14 cellular contexts compared by ENCODE assay signal in the genomic region with DNA sequence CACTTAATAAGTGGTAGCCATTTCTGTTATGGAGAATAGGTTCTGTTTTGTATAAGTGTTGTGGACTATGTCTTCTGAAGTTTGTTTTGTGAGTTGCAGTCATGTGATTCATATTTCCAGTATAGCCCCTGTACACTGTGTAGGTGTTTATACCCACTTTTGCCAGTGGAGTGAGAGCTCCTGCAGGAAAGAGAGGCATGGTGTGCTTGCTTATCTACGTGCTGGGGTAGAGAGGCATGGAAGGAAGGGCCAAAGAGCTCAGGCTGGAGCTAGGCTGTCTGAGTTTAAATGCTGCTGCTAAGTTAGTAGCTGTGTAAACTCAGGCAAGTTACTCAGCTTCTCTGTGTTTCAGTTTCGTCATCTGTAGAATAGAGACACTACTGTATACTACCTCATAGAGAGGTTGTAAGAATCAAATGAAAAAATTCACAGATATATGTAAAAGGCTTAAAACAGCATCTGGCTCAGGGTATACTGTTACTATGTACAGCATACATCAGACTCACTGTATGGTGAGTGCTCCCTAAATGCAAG.
A peak's percentile ranks its signal among the peaks of the same experiment; 100 is the strongest.
DNase-seq lines count a peak whose midpoint lies in the region; ATAC-seq, FAIRE-seq and TF ChIP-seq lines count a peak whose summit lies in the region.
"Had no signal": no experiment of that assay in that cellular context is flagged by ENCODE, and none has a peak within 500 bp of the region (broad histone marks: within the 10 kb centered on the region; RNA-seq: fewer than 3 reads in every experiment).

No MANE protein-coding gene starts in this region.

- H2AK5ac ChIP-seq in H1 (ENCODE audit: low read depth, low read length) = 0 out of 2 replicates have a peak overlapping the region, but pooled peaks have one; percentile 14

- H2BK120ac ChIP-seq in H1 (replicated peaks; ENCODE audit: low read depth, low read length) = no peak overlapping the region

- H3K27me3 ChIP-seq in RWPE2 (ENCODE audit: insufficient read depth, poor library complexity, severe bottlenecking) (no peaks in the 10 kb centered on the region), H1 (replicated peaks in 1 of 4; ENCODE audit: control insufficient read depth in 3 of 4, extremely low read depth in 1 of 4, insufficient read depth in 3 of 4, low read length in 3 of 4) (no peaks in the 10 kb centered on the region), tibial artery (no peaks in the 10 kb centered on the region)

- peak overlapping the region; percentile 37; the same call in 1 of the 2 replicates for H2BK15ac ChIP-seq in H1 (ENCODE audit: low read length)

- 81% methylated on average over 2 of the region's 2 CpGs; no CpG with 5 or more reads in 1 of the 2 experiments for WGBS in H1 (ENCODE audit: extremely low coverage in 1 of 2, insufficient coverage in 1 of 2, insufficient read length in 1 of 2, insufficient replicate concordance in 2 of 2, low coverage in 1 of 2, low lambda C conversion rate in 2 of 2, missing lambda C conversion rate in 1 of 2), 2 experiments

- no peak overlapping the region for H2BK12ac ChIP-seq in H1 (ENCODE audit: low read depth, low read length)

- peak overlapping the region; percentile 98 for H3K27ac Mint-ChIP-seq in activated naive CD4-positive, alpha-beta T cell treated with anti-CD3 and anti-CD28 coated beads, Interleukin-2, amount 50 U/mL, for 24 hours

- H3K9me3 Mint-ChIP-seq in activated naive CD4-positive, alpha-beta T cell treated with anti-CD3 and anti-CD28 coated beads, Interleukin-2, amount 50 U/mL, for 24 hours = no peaks in the 10 kb centered on the region
- H3K9me3 Mint-ChIP-seq: nephron progenitor cell had no signal

- peaks cover 3% of the 10 kb centered on the region for H3K36me3 Mint-ChIP-seq in activated naive CD4-positive, alpha-beta T cell treated with anti-CD3 and anti-CD28 coated beads, Interleukin-2, amount 50 U/mL, for 24 hours

- no peaks in the 10 kb centered on the region for H3K79me1 ChIP-seq in H1 (ENCODE audit: low read depth, low read length)

- H3K9me3 ChIP-seq in RWPE2 (ENCODE audit: severe bottlenecking) (no peaks in the 10 kb centered on the region), H1 (ENCODE audit: insufficient read depth in 2 of 2, low read depth in 1 of 2, low read length in 1 of 2) (peaks cover 4 to 11% of the 10 kb centered on the region in 2 experiments; a peak in 1 of 4 replicates), tibial artery (no peaks in the 10 kb centered on the region)

- no peak overlapping the region for H3K23ac ChIP-seq in H1 (ENCODE audit: insufficient read length)

- TF ChIP-seq CTCF in RWPE2 (IDR thresholded peaks at IDR 0.05; ENCODE audit: poor library complexity, severe bottlenecking) = no peak
- TF ChIP-seq CTCF in H1 (IDR thresholded peaks at IDR 0.05; ENCODE audit: control extremely low read depth in 1 of 3, insufficient read depth in 1 of 3, low read depth in 1 of 3, low read length in 3 of 3) = no peak
- TF ChIP-seq CTCF in tibial artery (IDR thresholded peaks at IDR 0.05) = no peak

- no peaks in the 10 kb centered on the region for H3K23me2 ChIP-seq in H1 (ENCODE audit: low read depth, low read length)

- H3K56ac ChIP-seq in H1 (replicated peaks; ENCODE audit: insufficient read length, low read depth, low read length) = no peak overlapping the region

- H4K8ac ChIP-seq in H1 (ENCODE audit: extremely low read depth, insufficient read depth, low read length) = no peak overlapping the region

- no peak overlapping the region for H4K91ac ChIP-seq in H1 (replicated peaks; ENCODE audit: insufficient read length, low read length)

- no peaks in the 10 kb centered on the region for H3K36me3 ChIP-seq in RWPE2 (ENCODE audit: low read depth)
- H3K36me3 ChIP-seq in H1 (ENCODE audit: control insufficient read depth in 2 of 4, insufficient read depth in 4 of 4, low read length in 3 of 4) = peaks cover 0 to 4% (median 0%) of the 10 kb centered on the region in 4 experiments; a peak in 1 of 8 replicates
- no peaks in the 10 kb centered on the region for H3K36me3 ChIP-seq in tibial artery

- H3K27ac ChIP-seq in RWPE2 (ENCODE audit: poor library complexity, severe bottlenecking) (peak overlapping the region; percentile 49), H1 (ENCODE audit: low read depth, low read length) (no peak overlapping the region), tibial artery (peak overlapping the region; percentile 78)

- H3K14ac ChIP-seq in H1 (ENCODE audit: insufficient read length) = no peak overlapping the region

- no peak overlapping the region for H3K9ac ChIP-seq in H1 (replicated peaks in 1 of 4; ENCODE audit: extremely low read depth in 1 of 4, low read depth in 3 of 4, low read length in 3 of 4)

- H3K4me2 ChIP-seq in H1 (ENCODE audit: insufficient read depth in 1 of 2, low read depth in 2 of 2, low read length in 2 of 2) = no peak overlapping the region

- DNase-seq in activated naive CD4-positive, alpha-beta T cell treated with Interleukin-2 at 50 U/mL for 16 hours = no peak
- DNase-seq in RWPE2 (ENCODE audit: low spot score) = no peak
- no peak for DNase-seq in H1 (ENCODE audit: low read depth in 1 of 2, low spot score in 2 of 2)
- DNase-seq in tibial artery = no peak
- no peak for DNase-seq in DMS114 treated with DMSO at 0.1 percent for 48 hours (lab: John Stamatoyannopoulos, UW; ENCODE audit: unreplicated experiment)
- DNase-seq in stimulated activated CD4-positive, alpha-beta T cell treated with anti-CD3 and anti-CD28 coated beads, Interleukin-12 subunit alpha, Interleukin-12 subunit beta, amount 100 ng/mL, for 4 hours = no peak
- DNase-seq: amniotic stem cell, NCI-H1105, nephron progenitor cell, SHP77 had no signal

- TF ChIP-seq EP300 in H1 (IDR thresholded peaks at IDR 0.05; ENCODE audit: borderline replicate concordance in 1 of 2, low read depth in 2 of 2, low read length in 2 of 2) = no peak

- no peak overlapping the region for H2BK20ac ChIP-seq in H1 (ENCODE audit: low read length)

- no peak overlapping the region for H3K4me3 ChIP-seq in RWPE2 (ENCODE audit: severe bottlenecking)
- H3K4me3 ChIP-seq in H1 (ENCODE audit: extremely low read depth in 1 of 4, insufficient read depth in 2 of 4, low read depth in 3 of 4, low read length in 4 of 4) = no peak overlapping the region
- no peak overlapping the region for H3K4me3 ChIP-seq in tibial artery

- POLR2A ChIA-PET in H1 (lab: Charles Lee; ENCODE audit: partially characterized antibody) = interaction anchor here (0.9 to 1.4 kb wide), 4 partner anchors 9 to 90 kb away, joined by 3 read pairs; no protein-coding TSS in a partner anchor

- no peak for ATAC-seq in RWPE2 (ENCODE audit: low read depth)
- no peak for ATAC-seq in GM21717 (IDR thresholded peaks at IDR 0.05; ENCODE audit: unreplicated experiment)

- no peak for TF ChIP-seq RAD21 in H1 (IDR thresholded peaks at IDR 0.05 in 1 of 2, conservative IDR thresholded peaks at IDR 0.05 in 1 of 2; ENCODE audit: low read depth in 2 of 2, low read length in 2 of 2)

- CTCF ChIA-PET in H1 (lab: Charles Lee; ENCODE audit: partially characterized antibody) = interaction anchor here (1.1 to 1.5 kb wide), 3 partner anchors 10 to 523 kb away, joined by 3 read pairs; no protein-coding TSS in a partner anchor

- no peaks in the 10 kb centered on the region for H4K20me1 ChIP-seq in H1 (replicated peaks in 1 of 2; ENCODE audit: control insufficient read depth in 1 of 2, insufficient read depth in 2 of 2, low read length in 2 of 2)

- no peak for TF ChIP-seq POLR2A in H1 (IDR thresholded peaks at IDR 0.05; ENCODE audit: control extremely low read depth in 1 of 2, low read depth in 2 of 2, low read length in 2 of 2)

- H3K4me1 ChIP-seq in RWPE2 (ENCODE audit: insufficient read depth, poor library complexity, severe bottlenecking) = peaks cover 33% of the 10 kb centered on the region
- peaks cover 0 to 9% (median 3%) of the 10 kb centered on the region in 4 experiments; a peak in 4 of 7 replicates for H3K4me1 ChIP-seq in H1 (replicated peaks in 1 of 4; ENCODE audit: control insufficient read depth in 3 of 4, insufficient read depth in 4 of 4, low read length in 3 of 4)
- peaks cover 0 to 63% (median 48%) of the 10 kb centered on the region in 4 donors for H3K4me1 ChIP-seq in tibial artery

- no peak overlapping the region for H2AFZ ChIP-seq in H1 (ENCODE audit: low read length)

- H3K4ac ChIP-seq in H1 (replicated peaks; ENCODE audit: insufficient read length, low read depth, low read length) = peak overlapping the region; percentile 39

- intact Hi-C loops in tibial artery (cut with DNase I; ENCODE audit: low total_unique reads) = no loop called here

- no peaks in the 10 kb centered on the region for H3K79me2 ChIP-seq in H1 (ENCODE audit: control insufficient read depth in 1 of 2, insufficient read depth in 2 of 2, low read length in 2 of 2)

- H3K4me1 Mint-ChIP-seq in activated naive CD4-positive, alpha-beta T cell treated with anti-CD3 and anti-CD28 coated beads, Interleukin-2, amount 50 U/mL, for 24 hours = peaks cover 52% of the 10 kb centered on the region

- H3K18ac ChIP-seq in H1 (ENCODE audit: extremely low read depth, low read length) = no peak overlapping the region

- FAIRE-seq in H1 (lab: Jason Lieb, UNC) = no peak
- FAIRE-seq: kidney, small intestine had no signal

- no peak overlapping the region for H2BK5ac ChIP-seq in H1 (ENCODE audit: low read depth, low read length)

- H4K5ac ChIP-seq in H1 (ENCODE audit: insufficient read length, low read depth, low read length) = no peak overlapping the region

- H3K27me3 Mint-ChIP-seq in activated naive CD4-positive, alpha-beta T cell treated with anti-CD3 and anti-CD28 coated beads, Interleukin-2, amount 50 U/mL, for 24 hours = no peaks in the 10 kb centered on the region

- H3K4me3 Mint-ChIP-seq in activated naive CD4-positive, alpha-beta T cell treated with anti-CD3 and anti-CD28 coated beads, Interleukin-2, amount 50 U/mL, for 24 hours = peak overlapping the region; percentile 80

TF ChIP-seq in H1, 55 proteins besides CTCF, POLR2A, EP300 and RAD21 (continues in another document):
- TF ChIP-seq JUN (IDR thresholded peaks at IDR 0.05; ENCODE audit: low read depth, low read length) = no peak
- TF ChIP-seq POU5F1 (IDR thresholded peaks at IDR 0.05; ENCODE audit: low read depth, low read length) = no peak
- TF ChIP-seq ASH2L (IDR thresholded peaks at IDR 0.05; ENCODE audit: low read length) = no peak
- no peak for TF ChIP-seq BACH1 (IDR thresholded peaks at IDR 0.05; ENCODE audit: low read length)
- TF ChIP-seq, protein P1, sequence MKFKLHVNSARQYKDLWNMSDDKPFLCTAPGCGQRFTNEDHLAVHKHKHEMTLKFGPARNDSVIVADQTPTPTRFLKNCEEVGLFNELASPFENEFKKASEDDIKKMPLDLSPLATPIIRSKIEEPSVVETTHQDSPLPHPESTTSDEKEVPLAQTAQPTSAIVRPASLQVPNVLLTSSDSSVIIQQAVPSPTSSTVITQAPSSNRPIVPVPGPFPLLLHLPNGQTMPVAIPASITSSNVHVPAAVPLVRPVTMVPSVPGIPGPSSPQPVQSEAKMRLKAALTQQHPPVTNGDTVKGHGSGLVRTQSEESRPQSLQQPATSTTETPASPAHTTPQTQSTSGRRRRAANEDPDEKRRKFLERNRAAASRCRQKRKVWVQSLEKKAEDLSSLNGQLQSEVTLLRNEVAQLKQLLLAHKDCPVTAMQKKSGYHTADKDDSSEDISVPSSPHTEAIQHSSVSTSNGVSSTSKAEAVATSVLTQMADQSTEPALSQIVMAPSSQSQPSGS (IDR thresholded peaks at IDR 0.05; ENCODE audit: low read length) = no peak
- no peak for TF ChIP-seq SIN3A (conservative IDR thresholded peaks at IDR 0.05 in 1 of 2, IDR thresholded peaks at IDR 0.05 in 1 of 2; ENCODE audit: low read depth in 1 of 2, low read length in 2 of 2)
